In the genomic region with DNA sequence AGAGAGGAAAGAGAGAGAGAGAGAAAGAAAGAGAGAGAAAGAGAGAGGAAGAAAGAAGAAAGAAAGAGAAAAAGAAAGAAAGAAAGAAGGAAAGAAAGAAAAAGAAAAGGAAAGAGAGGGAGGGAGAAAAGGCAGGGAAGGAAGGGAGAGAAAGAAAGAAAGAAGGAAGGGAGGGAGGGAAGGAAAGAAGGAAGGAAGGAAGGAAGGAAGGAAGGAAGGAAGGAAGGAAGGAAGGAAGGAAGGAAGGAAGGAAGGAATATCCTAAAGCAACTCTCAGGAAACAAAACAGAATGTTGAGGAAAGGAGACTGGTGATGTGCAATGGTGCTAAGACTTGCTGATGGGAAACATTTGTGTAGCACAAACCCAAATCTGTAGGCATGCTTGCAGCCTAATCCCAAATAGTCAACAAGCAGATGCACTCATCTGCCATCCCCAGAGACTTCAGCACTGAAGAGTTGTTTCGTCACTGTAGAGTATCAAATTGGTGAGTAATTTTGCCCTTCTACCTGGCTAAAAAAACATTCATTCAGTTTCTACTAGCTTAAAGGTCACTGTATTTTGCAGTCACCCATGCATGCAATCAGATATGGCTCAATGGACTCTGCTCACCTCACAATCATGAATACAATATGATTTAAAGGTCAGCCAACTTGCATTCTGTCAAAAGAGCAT, we compare ENCODE assay signal across 25 cellular contexts.
A peak's percentile ranks its signal among the peaks of the same experiment; 100 is the strongest.
DNase-seq lines count a peak whose midpoint lies in the region; ATAC-seq, FAIRE-seq and TF ChIP-seq lines count a peak whose summit lies in the region.
"Had no signal": no experiment of that assay in that cellular context is flagged by ENCODE, and none has a peak within 500 bp of the region (broad histone marks: within the 10 kb centered on the region; RNA-seq: fewer than 3 reads in every experiment).

No MANE protein-coding gene starts in this region.

- FAIRE-seq in GM12891 (lab: Jason Lieb, UNC): no peak
- FAIRE-seq: GM19239, keratinocyte had no signal

- H3K4me1 ChIP-seq in HEK293 (ENCODE audit: control insufficient read depth, insufficient read depth, low read length): no peaks in the 10 kb centered on the region
- H3K4me1 ChIP-seq: suprapubic skin, vagina had no signal

- ATAC-seq in stimulated activated naive CD8-positive, alpha-beta T cell treated with anti-CD3 and anti-CD28 coated beads, Interleukin-15, amount 100 ng/mL, for 72 hours: no peak
- no peak for ATAC-seq in HG03039 (IDR thresholded peaks at IDR 0.05; ENCODE audit: unreplicated experiment)
- ATAC-seq: activated CD8-positive, alpha-beta T cell treated with anti-CD3 and anti-CD28 coated beads for 36 hours; GM23338 had no signal

- no peak overlapping the region for H3K4me3 Mint-ChIP-seq in stimulated activated naive CD8-positive, alpha-beta T cell treated with anti-CD3 and anti-CD28 coated beads, Interleukin-15, amount 100 ng/mL, for 72 hours
- H3K4me3 Mint-ChIP-seq: activated CD8-positive, alpha-beta T cell treated with anti-CD3 and anti-CD28 coated beads for 36 hours; dendritic cell treated with granulocyte-macrophage colony-stimulating factor and Interleukin-4, amounts not matched to agents 40 ng/mL and 50 ng/mL, for 4 days; GM23338; memory B cell had no signal

- TF ChIP-seq POLR2A in GM12891 (IDR thresholded peaks at IDR 0.05; ENCODE audit: low read depth, low read length): no peak

- no peaks in the 10 kb centered on the region for H3K9me3 ChIP-seq in HEK293 (ENCODE audit: control insufficient read depth, insufficient read depth, low read depth, low read length)
- H3K9me3 ChIP-seq: suprapubic skin, vagina had no signal

- H3K4me3 ChIP-seq in HEK293 (ENCODE audit: low read depth, low read length): no peak overlapping the region
- H3K4me3 ChIP-seq: GM23338, suprapubic skin, vagina had no signal

- DNase-seq in NCI-H2196 (lab: John Stamatoyannopoulos, UW; ENCODE audit: unreplicated experiment) (peak; percentile 32), NCI-H2196 treated with DMSO at 0.1 percent for 48 hours (lab: John Stamatoyannopoulos, UW; ENCODE audit: unreplicated experiment) (no peak), NCI-H82 (lab: John Stamatoyannopoulos, UW) (peak; percentile 88), left kidney (ENCODE audit: low read depth, low spot score) (peak; percentile 6), GM12891 (ENCODE audit: insufficient read length, low spot score) (no peak)
- no peak for DNase-seq in stimulated activated naive CD8-positive, alpha-beta T cell treated with anti-CD3 and anti-CD28 coated beads, Interleukin-15, amount 100 ng/mL, for 72 hours
- DNase-seq: activated CD8-positive, alpha-beta T cell treated with anti-CD3 and anti-CD28 coated beads for 36 hours; activated naive CD4-positive, alpha-beta T cell treated with Interleukin-2 at 50 U/mL for 16 hours; amniotic stem cell; foreskin fibroblast; MM.1S; NCI-H2029 treated with DMSO at 0.1 percent for 48 hours; nucleus accumbens; stimulated activated CD4-positive, alpha-beta T cell treated with anti-CD3 and anti-CD28 coated beads, Interleukin-15, amount 100 ng/mL, for 24 hours; T1000 had no signal

- no peaks in the 10 kb centered on the region for H3K4me1 Mint-ChIP-seq in stimulated activated naive CD8-positive, alpha-beta T cell treated with anti-CD3 and anti-CD28 coated beads, Interleukin-15, amount 100 ng/mL, for 72 hours
- H3K4me1 Mint-ChIP-seq: memory B cell had no signal

- CTCF ChIA-PET in HEK293 (lab: Yijun Ruan, JAX): no interaction called here

- no peak overlapping the region for H3K27ac Mint-ChIP-seq in stimulated activated naive CD8-positive, alpha-beta T cell treated with anti-CD3 and anti-CD28 coated beads, Interleukin-15, amount 100 ng/mL, for 72 hours
- H3K27ac Mint-ChIP-seq: activated CD8-positive, alpha-beta T cell treated with anti-CD3 and anti-CD28 coated beads for 36 hours; dendritic cell treated with granulocyte-macrophage colony-stimulating factor and Interleukin-4, amounts not matched to agents 40 ng/mL and 50 ng/mL, for 4 days; GM23338; memory B cell had no signal

- TF ChIP-seq CTCF in HEK293 (tag by site-specific recombination; IDR thresholded peaks at IDR 0.05): no peak

- POLR2A ChIA-PET in HEK293 (lab: Yijun Ruan, JAX): no interaction called here

- no peaks in the 10 kb centered on the region for H3K27me3 Mint-ChIP-seq in stimulated activated naive CD8-positive, alpha-beta T cell treated with anti-CD3 and anti-CD28 coated beads, Interleukin-15, amount 100 ng/mL, for 72 hours
- H3K27me3 Mint-ChIP-seq: activated CD8-positive, alpha-beta T cell treated with anti-CD3 and anti-CD28 coated beads for 36 hours; dendritic cell treated with granulocyte-macrophage colony-stimulating factor and Interleukin-4, amounts not matched to agents 40 ng/mL and 50 ng/mL, for 4 days; memory B cell had no signal

- no peaks in the 10 kb centered on the region for H3K36me3 ChIP-seq in HEK293 (ENCODE audit: control insufficient read depth in 2 of 2, insufficient read depth in 1 of 2, low read length in 2 of 2)
- H3K36me3 ChIP-seq: suprapubic skin, vagina had no signal

- H3K27ac ChIP-seq in HEK293 (ENCODE audit: extremely low read depth, low read depth, low read length): no peak overlapping the region
- H3K27ac ChIP-seq: RWPE1, suprapubic skin, vagina had no signal

- H3K9me3 Mint-ChIP-seq in stimulated activated naive CD8-positive, alpha-beta T cell treated with anti-CD3 and anti-CD28 coated beads, Interleukin-15, amount 100 ng/mL, for 72 hours: no peaks in the 10 kb centered on the region
- H3K9me3 Mint-ChIP-seq: dendritic cell treated with granulocyte-macrophage colony-stimulating factor and Interleukin-4, amounts not matched to agents 40 ng/mL and 50 ng/mL, for 4 days; GM23338; memory B cell had no signal

TF ChIP-seq in HEK293, 187 proteins besides CTCF, POLR2A, EP300 and RAD21:
- TF ChIP-seq ZNF157 (tag by site-specific recombination; IDR thresholded peaks at IDR 0.05): no peak
- TF ChIP-seq ZNF366 (tag by site-specific recombination; conservative IDR thresholded peaks at IDR 0.05): peak; percentile 89

TF ChIP-seq in GM12891, 5 proteins besides CTCF, POLR2A, EP300 and RAD21:
- TF ChIP-seq TAF1 (IDR thresholded peaks at IDR 0.05; ENCODE audit: low read depth, low read length) (no peak), POU2F2 (IDR thresholded peaks at IDR 0.05; ENCODE audit: low read depth, low read length) (no peak), PAX5 (IDR thresholded peaks at IDR 0.05; ENCODE audit: insufficient read depth, low read length, severe bottlenecking) (no peak), SPI1 (IDR thresholded peaks at IDR 0.05; ENCODE audit: low read depth, low read length) (no peak), POLR2AphosphoS5 (IDR thresholded peaks at IDR 0.05; ENCODE audit: low read depth, low read length) (no peak)

Comparison
In these comparisons a context has a peak if more than half of its experiments do, and no peak if none do; other contexts are left out.
1. DNase-seq: peak in NCI-H2196 (single experiment), NCI-H82 (single experiment) and left kidney (single experiment); none in NCI-H2196 treated with DMSO at 0.1 percent for 48 hours (single experiment), stimulated activated naive CD8-positive, alpha-beta T cell treated with anti-CD3 and anti-CD28 coated beads, Interleukin-15, amount 100 ng/mL, for 72 hours (0 of 2) and GM12891 (single experiment).